Comparison of ENCODE assay signal across 17 cellular contexts in the genomic region with DNA sequence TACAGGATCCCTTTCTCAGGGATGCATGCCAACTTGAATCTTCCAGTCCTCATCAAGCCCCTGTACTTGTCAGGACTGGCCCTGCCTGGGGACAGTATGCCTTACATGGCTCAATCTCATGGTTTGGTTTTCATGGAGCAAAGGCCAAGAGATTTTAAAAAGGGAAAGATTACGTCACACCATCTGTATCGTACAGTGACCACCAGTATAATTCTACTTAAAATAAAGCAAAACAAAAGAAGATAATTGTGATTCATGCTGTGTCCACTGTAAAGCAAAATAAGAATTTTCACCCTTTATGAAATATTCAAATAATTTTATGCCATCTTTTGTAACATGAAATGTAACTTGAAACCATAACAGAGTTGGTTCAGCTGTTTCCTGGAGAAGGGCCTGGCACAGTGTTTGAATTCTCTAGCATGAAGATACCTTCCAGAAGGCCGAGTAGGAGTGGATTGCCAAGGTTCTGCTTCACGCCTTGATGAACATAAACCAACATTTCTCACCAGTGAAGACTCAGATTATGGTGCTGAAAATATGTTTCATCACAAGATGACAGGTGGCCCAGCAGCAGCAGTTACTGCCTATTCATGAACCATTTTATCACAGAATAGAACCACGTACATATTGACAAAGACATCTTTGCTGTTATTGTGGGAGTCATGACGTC.
DNase-seq lines count a peak whose midpoint lies in the region; FAIRE-seq and TF ChIP-seq lines count a peak whose summit lies in the region.
"Had no signal": no experiment of that assay in that cellular context is flagged by ENCODE, and none has a peak within 500 bp of the region (broad histone marks: within the 10 kb centered on the region; RNA-seq: fewer than 3 reads in every experiment).

No MANE protein-coding gene starts in this region.

- TF ChIP-seq CTCF in bronchial epithelial cell (IDR thresholded peaks at IDR 0.05; ENCODE audit: insufficient read depth, low read length, severe bottlenecking): no peak

- H3K36me3 Mint-ChIP-seq in activated T-helper 1 cell treated with anti-CD3 and anti-CD28 coated beads, Interleukin-12 subunit alpha, Interleukin-12 subunit beta, Interleukin-2, Interleukin-4 antibody, amounts not matched to agents 30 ng/mL and 10 ng/mL and 1 ng/mL, durations not matched to agents 14 hours and 24 hours and 36 hours (ENCODE audit: low read depth): no peaks in the 10 kb centered on the region

- no peaks in the 10 kb centered on the region for H3K4me1 Mint-ChIP-seq in activated T-helper 1 cell treated with anti-CD3 and anti-CD28 coated beads, Interleukin-12 subunit alpha, Interleukin-12 subunit beta, Interleukin-2, Interleukin-4 antibody, amounts not matched to agents 30 ng/mL and 10 ng/mL and 1 ng/mL, durations not matched to agents 14 hours and 24 hours and 36 hours (ENCODE audit: low read depth)

- intact Hi-C loops in activated T-helper 1 cell treated with anti-CD3 and anti-CD28 coated beads, Interleukin-12 subunit alpha, Interleukin-12 subunit beta, Interleukin-2, Interleukin-4 antibody, amounts not matched to agents 30 ng/mL and 10 ng/mL and 1 ng/mL, durations not matched to agents 14 hours and 24 hours and 36 hours (cut with micrococcal nuclease): no loop called here

- H3K27me3 ChIP-seq in bronchial epithelial cell (ENCODE audit: control insufficient read depth, insufficient read depth, low read length) (no peaks in the 10 kb centered on the region), MG63 (no peaks in the 10 kb centered on the region), small intestine (ENCODE audit: control insufficient read depth in 2 of 2, insufficient read depth in 2 of 2, low read length in 2 of 2) (no peaks in the 10 kb centered on the region)
- H3K27me3 ChIP-seq: BLaER1, gastrocnemius medialis, tibial artery had no signal

- WGBS in small intestine, 3 donors: 73 to 82% (median 75%) methylated on average over 6 of the region's 6 CpGs

- DNase-seq in DMS79 treated with DMSO at 0.1 percent for 48 hours (lab: John Stamatoyannopoulos, UW) (peak; percentile 65), NCI-H2171 (lab: John Stamatoyannopoulos, UW) (peak; percentile 53), bronchial epithelial cell (ENCODE audit: low read depth) (peak; percentile 5), myocyte (ENCODE audit: low read depth) (peak; percentile 89), MG63 (no peak), NCI-H128 (lab: John Stamatoyannopoulos, UW; ENCODE audit: unreplicated experiment) (no peak), small intestine (no peak)
- no peak for DNase-seq in activated T-helper 1 cell treated with anti-CD3 and anti-CD28 coated beads, Interleukin-12 subunit alpha, Interleukin-12 subunit beta, Interleukin-2, Interleukin-4 antibody, amounts not matched to agents 30 ng/mL and 10 ng/mL and 1 ng/mL, durations not matched to agents 14 hours and 24 hours and 36 hours (ENCODE audit: low spot score)
- DNase-seq: activated CD4-positive, alpha-beta T cell treated with anti-CD3 and anti-CD28 coated beads for 48 hours; activated T-cell treated with anti-CD3 and anti-CD28 coated beads, Interleukin-2, amount 50 U/mL, for 1 hour; mucosa of descending colon; RPMI8226; T-helper 2 cell; tibial artery had no signal

- H3K36me3 ChIP-seq in bronchial epithelial cell (ENCODE audit: control insufficient read depth, insufficient read depth, low read length) (no peaks in the 10 kb centered on the region), MG63 (no peaks in the 10 kb centered on the region), small intestine (ENCODE audit: control insufficient read depth in 2 of 2, insufficient read depth in 2 of 2, low read length in 2 of 2) (no peaks in the 10 kb centered on the region)
- H3K36me3 ChIP-seq: BLaER1, gastrocnemius medialis, tibial artery had no signal

- H3K9me3 ChIP-seq in MG63 (no peaks in the 10 kb centered on the region), small intestine (ENCODE audit: control insufficient read depth, low read depth) (no peaks in the 10 kb centered on the region)
- H3K9me3 ChIP-seq: BLaER1, gastrocnemius medialis, mucosa of descending colon, tibial artery had no signal

- H3K4me3 Mint-ChIP-seq in activated T-helper 1 cell treated with anti-CD3 and anti-CD28 coated beads, Interleukin-12 subunit alpha, Interleukin-12 subunit beta, Interleukin-2, Interleukin-4 antibody, amounts not matched to agents 30 ng/mL and 10 ng/mL and 1 ng/mL, durations not matched to agents 14 hours and 24 hours and 36 hours: no peak overlapping the region

- H3K27ac ChIP-seq in small intestine (ENCODE audit: low read depth in 1 of 2, low read length in 1 of 2): no peak overlapping the region
- H3K27ac ChIP-seq: BLaER1, gastrocnemius medialis, tibial artery had no signal

- H3K4me3 ChIP-seq in bronchial epithelial cell (ENCODE audit: low read depth, low read length) (no peak overlapping the region), MG63 (no peak overlapping the region), small intestine (ENCODE audit: low read depth in 1 of 2, low read length in 2 of 2) (no peak overlapping the region)
- H3K4me3 ChIP-seq: BLaER1, gastrocnemius medialis, mucosa of descending colon, tibial artery had no signal

- no peak overlapping the region for H3K27ac Mint-ChIP-seq in activated T-helper 1 cell treated with anti-CD3 and anti-CD28 coated beads, Interleukin-12 subunit alpha, Interleukin-12 subunit beta, Interleukin-2, Interleukin-4 antibody, amounts not matched to agents 30 ng/mL and 10 ng/mL and 1 ng/mL, durations not matched to agents 14 hours and 24 hours and 36 hours

- no peaks in the 10 kb centered on the region for H3K27me3 Mint-ChIP-seq in activated T-helper 1 cell treated with anti-CD3 and anti-CD28 coated beads, Interleukin-12 subunit alpha, Interleukin-12 subunit beta, Interleukin-2, Interleukin-4 antibody, amounts not matched to agents 30 ng/mL and 10 ng/mL and 1 ng/mL, durations not matched to agents 14 hours and 24 hours and 36 hours (ENCODE audit: insufficient read depth)

- H3K9me3 Mint-ChIP-seq in activated T-helper 1 cell treated with anti-CD3 and anti-CD28 coated beads, Interleukin-12 subunit alpha, Interleukin-12 subunit beta, Interleukin-2, Interleukin-4 antibody, amounts not matched to agents 30 ng/mL and 10 ng/mL and 1 ng/mL, durations not matched to agents 14 hours and 24 hours and 36 hours: no peaks in the 10 kb centered on the region

- FAIRE-seq in bronchial epithelial cell (lab: Jason Lieb, UNC) (no peak), small intestine (lab: Jason Lieb, UNC) (no peak)
- FAIRE-seq: G401.6 had no signal

- no peaks in the 10 kb centered on the region for H3K4me1 ChIP-seq in small intestine (ENCODE audit: control insufficient read depth in 2 of 2, insufficient read depth in 1 of 2, low read depth in 1 of 2, low read length in 1 of 2)
- H3K4me1 ChIP-seq: BLaER1, tibial artery had no signal

Comparison
In these comparisons a context has a peak if more than half of its experiments do, and no peak if none do; other contexts are left out.
1. DNase-seq: peak in DMS79 treated with DMSO at 0.1 percent for 48 hours (single experiment), NCI-H2171 (single experiment), bronchial epithelial cell (single experiment) and myocyte (single experiment); none in activated T-helper 1 cell treated with anti-CD3 and anti-CD28 coated beads, Interleukin-12 subunit alpha, Interleukin-12 subunit beta, Interleukin-2, Interleukin-4 antibody, amounts not matched to agents 30 ng/mL and 10 ng/mL and 1 ng/mL, durations not matched to agents 14 hours and 24 hours and 36 hours (single experiment), MG63 (single experiment), NCI-H128 (single experiment) and small intestine (single experiment).